ENCODE assay signal across 8 cellular contexts in genomic region chr18:63317982-63318881, GRCh38. TPM values are rescaled to one million over a fixed set of nuclear protein-coding genes. Genes with fewer than 3 reads are reported as not detected.
DNase-seq lines count a peak whose midpoint lies in the region; FAIRE-seq and TF ChIP-seq lines count a peak whose summit lies in the region.

No MANE protein-coding gene starts in this region.

- H3K4me1 ChIP-seq in iPS DF 6.9 (ENCODE audit: control insufficient read depth, insufficient read depth, low read length), result peaks cover 2% of the 10 kb centered on the region; the same call in 1 of the 2 replicates
- H3K4me1 ChIP-seq in small intestine (ENCODE audit: control insufficient read depth in 2 of 2, insufficient read depth in 1 of 2, low read depth in 1 of 2, low read length in 1 of 2), result peaks cover 0 to 16% of the 10 kb centered on the region in 2 donors

- no peak for FAIRE-seq in small intestine (lab: Jason Lieb, UNC)

- H3K9me3 ChIP-seq in iPS DF 6.9 (ENCODE audit: control insufficient read depth, insufficient read depth, low read length) (no peaks in the 10 kb centered on the region), small intestine (ENCODE audit: control insufficient read depth, low read depth) (no peaks in the 10 kb centered on the region)

- H3K27ac ChIP-seq in iPS DF 6.9 (ENCODE audit: low read length) (no peak overlapping the region), small intestine (ENCODE audit: low read depth in 1 of 2, low read length in 1 of 2) (peak overlapping the region; percentile 41 to 44)

- H3K27me3 ChIP-seq in iPS DF 6.9 (ENCODE audit: control insufficient read depth, insufficient read depth, low read length) (peaks cover 10% of the 10 kb centered on the region; the same call in 1 of the 2 replicates), small intestine (ENCODE audit: control insufficient read depth in 2 of 2, insufficient read depth in 2 of 2, low read length in 2 of 2) (no peaks in the 10 kb centered on the region)

- H3K36me3 ChIP-seq in iPS DF 6.9 (ENCODE audit: control insufficient read depth, insufficient read depth, low read length) (no peaks in the 10 kb centered on the region), small intestine (ENCODE audit: control insufficient read depth in 2 of 2, insufficient read depth in 2 of 2, low read length in 2 of 2) (no peaks in the 10 kb centered on the region)

- H3K4me3 ChIP-seq in Jurkat, Clone E6-1 (ENCODE audit: low read length), result peak overlapping the region; percentile 85
- H3K4me3 ChIP-seq in iPS DF 6.9 (ENCODE audit: low read length) (peak overlapping the region; percentile 24; the same call in 1 of the 2 replicates), small intestine (ENCODE audit: low read depth in 1 of 2, low read length in 2 of 2) (peak overlapping the region; percentile 85 to 94)

- WGBS in iPS DF 6.9 (ENCODE audit: insufficient coverage, insufficient read length), result no CpG with 5 or more reads among the region's 65 CpGs
- 1 to 3% (median 2%) methylated on average over 53 to 65 of the region's 65 CpGs for WGBS in small intestine, 3 donors

- DNase-seq in DMS53 treated with DMSO at 0.1 percent for 48 hours (lab: John Stamatoyannopoulos, UW; ENCODE audit: unreplicated experiment) (peak; percentile 96), GM20000 (ENCODE audit: low spot score) (peak; percentile 86), SKM-1 treated with dmso at 0.1 percent for 144 hours (lab: John Stamatoyannopoulos, UW; ENCODE audit: unreplicated experiment) (peak; percentile 76), amygdala (lab: John Stamatoyannopoulos, UW) (peak in 51 of 56 donors; percentile 9 to 77 (median 45)), iPS DF 6.9 (ENCODE audit: low read depth, low spot score) (no peak), small intestine (peak; percentile 75), cortex of kidney (lab: John Stamatoyannopoulos, UW) (no peak)
- DNase-seq in Jurkat, Clone E6-1 (ENCODE audit: low read depth, low spot score), result no peak

- TF ChIP-seq CTCF in GM20000 (IDR thresholded peaks at IDR 0.05; ENCODE audit: extremely low read depth, missing control alignments), result peak; percentile 77

RNA-seq across cellular contexts. Expression of gene BCL2, which starts 1.3 kb away (rescaled TPM):
- polyA plus RNA-seq in Jurkat, Clone E6-1 (2012; ENCODE audit: insufficient read depth, insufficient read length), result 7.0 TPM
- polyA plus RNA-seq in small intestine, result 1 to 10 TPM in 2 of 3 donors, under 1 TPM in 1; 0.89 to 5.4 (median 2.2) TPM

RNA-seq across cellular contexts. Expression of gene KDSR, which starts 48.8 kb away (rescaled TPM):
- polyA plus RNA-seq in Jurkat, Clone E6-1 (2012; ENCODE audit: insufficient read depth, insufficient read length), result 21.7 TPM
- 10 to 100 TPM in 1 of 3 donors, 1 to 10 TPM in 2; 5.8 to 23.8 (median 8.6) TPM for polyA plus RNA-seq in small intestine

Comparison
In these comparisons a context has a peak if more than half of its experiments do, and no peak if none do; other contexts are left out.
1. DNase-seq: peak in DMS53 treated with DMSO at 0.1 percent for 48 hours (single experiment), GM20000 (single experiment), SKM-1 treated with dmso at 0.1 percent for 144 hours (single experiment), amygdala (51 of 56) and small intestine (single experiment); none in Jurkat, Clone E6-1 (single experiment), iPS DF 6.9 (single experiment) and cortex of kidney (single experiment).
2. H3K4me3 ChIP-seq: peak in every context shown above with its lines; median percentile 90 in small intestine; 85 in Jurkat, Clone E6-1; 24 in iPS DF 6.9.